In the genomic region with DNA sequence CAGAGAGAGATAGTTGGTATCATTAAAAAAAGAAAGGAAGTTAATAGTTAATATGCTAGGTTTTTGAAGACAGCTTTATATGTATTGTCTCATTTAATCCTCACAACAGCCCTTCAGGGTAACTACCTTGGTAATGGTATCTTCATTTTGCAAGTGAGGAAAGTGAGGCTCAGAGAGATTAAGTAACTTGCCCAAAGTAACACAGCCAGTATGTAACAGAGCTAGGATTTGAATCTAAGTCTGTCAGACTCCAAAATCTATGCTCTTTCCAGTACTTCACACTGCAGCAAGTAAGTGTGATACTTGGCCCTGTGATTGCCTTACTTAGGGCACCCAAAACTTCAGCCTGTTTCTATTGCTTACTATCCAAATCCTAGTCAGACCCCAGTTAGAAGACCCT, we compare ENCODE assay signal across 23 cellular contexts.
"Had no signal": no experiment of that assay in that cellular context is flagged by ENCODE, and none has a peak within 500 bp of the region (broad histone marks: within the 10 kb centered on the region; RNA-seq: fewer than 3 reads in every experiment).

No MANE protein-coding gene starts in this region.

- H3K27me3 Mint-ChIP-seq: activated CD8-positive, alpha-beta memory T cell treated with anti-CD3 and anti-CD28 coated beads, Interleukin-2, amount 10 ng/mL, durations not matched to agents 7 days and 5 days; activated naive CD4-positive, alpha-beta T cell treated with anti-CD3 and anti-CD28 coated beads, Interleukin-2, amount 10 ng/mL, durations not matched to agents 7 days and 5 days; brain had no signal

- H3K9me3 ChIP-seq: Peyer's patch, SJCRH30, SK-N-SH had no signal

- H3K27ac ChIP-seq: KMS-11, Peyer's patch, RWPE1, SJCRH30 had no signal

- H3K36me3 ChIP-seq: Peyer's patch had no signal

- H3K4me3 Mint-ChIP-seq: activated CD8-positive, alpha-beta memory T cell treated with anti-CD3 and anti-CD28 coated beads, Interleukin-2, amount 10 ng/mL, durations not matched to agents 7 days and 5 days; activated naive CD4-positive, alpha-beta T cell treated with anti-CD3 and anti-CD28 coated beads, Interleukin-2, amount 10 ng/mL, durations not matched to agents 7 days and 5 days had no signal

- H3K9me2 ChIP-seq: SK-N-SH had no signal

- H3K4me2 ChIP-seq: KMS-11, SK-N-SH had no signal

- H3K4me1 ChIP-seq: SJCRH30 had no signal

- H3K9me3 Mint-ChIP-seq: activated naive CD4-positive, alpha-beta T cell treated with anti-CD3 and anti-CD28 coated beads, Interleukin-2, amount 10 ng/mL, durations not matched to agents 7 days and 5 days; activated T-helper 2 cell treated with anti-CD3 and anti-CD28 coated beads, Interferon-gamma antibody, Interleukin-2, Interleukin-4, amounts not matched to agents 10 μg/mL and 5 μg/mL and 100 μg/mL, durations not matched to agents 14 hours and 24 hours and 36 hours; brain had no signal

- H3K27ac Mint-ChIP-seq: activated CD8-positive, alpha-beta memory T cell treated with anti-CD3 and anti-CD28 coated beads, Interleukin-2, amount 10 ng/mL, durations not matched to agents 7 days and 5 days; activated naive CD4-positive, alpha-beta T cell treated with anti-CD3 and anti-CD28 coated beads, Interleukin-2, amount 10 ng/mL, durations not matched to agents 7 days and 5 days; activated T-helper 2 cell treated with anti-CD3 and anti-CD28 coated beads, Interferon-gamma antibody, Interleukin-2, Interleukin-4, amounts not matched to agents 10 μg/mL and 5 μg/mL and 100 μg/mL, durations not matched to agents 14 hours and 24 hours and 36 hours; brain had no signal

- H3K27me3 ChIP-seq: Peyer's patch, SJCRH30 had no signal

- H3K9ac ChIP-seq: KMS-11, SK-N-SH had no signal

- DNase-seq: activated CD4-positive, alpha-beta T cell treated with anti-CD3 and anti-CD28 coated beads for 4 hours; activated CD4-positive, alpha-beta T cell treated with anti-CD3 and anti-CD28 coated beads, Interleukin-2, amount 50 U/mL, for 48 hours; activated CD8-positive, alpha-beta memory T cell treated with anti-CD3 and anti-CD28 coated beads, Interleukin-2, amount 10 ng/mL, durations not matched to agents 7 days and 5 days; activated gamma-delta T cell treated with Interleukin-2 at 50 U/mL for 16 hours; activated naive CD4-positive, alpha-beta T cell treated with anti-CD3 and anti-CD28 coated beads, Interleukin-2, amount 10 ng/mL, durations not matched to agents 7 days and 5 days; activated T-cell treated with anti-CD3 and anti-CD28 coated beads, Interleukin-2, amount 50 U/mL, for 48 hours; amygdala; MM.1S; NCI-H1105; NCI-H1436; NCI-H1694 treated with DMSO at 0.1 percent for 48 hours; NCI-H2029 treated with DMSO at 0.1 percent for 48 hours; NCI-H510A treated with DMSO at 0.1 percent for 48 hours; Peyer's patch; Right ventricle myocardium superior; SJCRH30; SK-N-SH; SW 1271 had no signal

- ATAC-seq: activated CD4-positive, CD25-positive, alpha-beta regulatory T cell treated with anti-CD3 and anti-CD28 coated beads, Interleukin-2, amount 50 U/mL, for 24 hours; activated CD8-positive, alpha-beta memory T cell treated with anti-CD3 and anti-CD28 coated beads, Interleukin-2, amount 10 ng/mL, durations not matched to agents 7 days and 5 days had no signal

- H3K4me3 ChIP-seq: Peyer's patch, SJCRH30 had no signal
